In the genomic region with DNA sequence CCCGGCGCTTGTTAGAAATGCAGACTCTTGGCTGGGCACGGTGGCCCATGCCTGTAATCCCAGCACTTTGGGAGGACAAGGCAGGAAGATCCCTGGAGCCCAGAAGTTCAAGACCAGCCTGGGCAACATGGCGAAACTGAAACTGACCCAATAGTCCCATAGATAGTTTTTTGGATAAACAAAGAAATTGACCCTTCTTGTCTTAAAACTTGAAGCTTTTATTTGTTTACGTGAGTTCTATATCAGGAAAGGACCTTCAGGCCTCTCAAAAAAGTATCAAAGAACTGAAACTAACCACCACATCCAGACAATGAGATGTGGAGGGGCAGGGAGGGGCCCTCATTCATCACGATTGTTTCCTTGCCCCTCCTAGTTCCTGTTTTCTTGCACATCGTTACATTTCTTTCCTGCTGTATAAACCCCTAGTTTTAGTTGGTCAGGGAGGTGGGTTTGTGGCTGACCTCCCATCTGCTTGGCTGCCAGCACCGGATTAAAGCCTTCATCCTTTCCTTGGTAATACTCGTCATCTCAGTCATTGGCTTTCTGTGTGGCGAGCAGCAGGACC, we compare ENCODE assay signal across 8 cellular contexts. TPM values are rescaled to one million over a fixed set of nuclear protein-coding genes. Genes with fewer than 3 reads are reported as not detected.
A peak's percentile ranks its signal among the peaks of the same experiment; 100 is the strongest.
DNase-seq lines count a peak whose midpoint lies in the region; ATAC-seq and TF ChIP-seq lines count a peak whose summit lies in the region.

No MANE protein-coding gene starts in this region.

- no peaks in the 10 kb centered on the region for H3K36me3 Mint-ChIP-seq in naive B cell
- H3K36me3 Mint-ChIP-seq in GM23338 (ENCODE audit: low read depth) = no peaks in the 10 kb centered on the region

- H3K27ac ChIP-seq in SJSA1 (peak overlapping the region; percentile 69), ascending aorta (no peak overlapping the region), GM23338 (ENCODE audit: low read depth) (no peak overlapping the region)

- ATAC-seq in GM18868 (IDR thresholded peaks at IDR 0.05; ENCODE audit: unreplicated experiment) (peak; percentile 56), HG02973 (IDR thresholded peaks at IDR 0.05; ENCODE audit: unreplicated experiment) (peak; percentile 33), naive B cell (ENCODE audit: low read depth in 2 of 2) (peak; percentile 72 to 76), GM23338 (no peak), HG02623 (IDR thresholded peaks at IDR 0.05; ENCODE audit: unreplicated experiment) (no peak)

- H3K79me2 ChIP-seq in GM23338 (replicated peaks; ENCODE audit: insufficient read depth) = no peaks in the 10 kb centered on the region

- no peak overlapping the region for H2AFZ ChIP-seq in GM23338

- TF ChIP-seq CTCF in ascending aorta (IDR thresholded peaks at IDR 0.05) (no peak), GM23338 (conservative IDR thresholded peaks at IDR 0.05; ENCODE audit: low read depth in 2 of 2) (no peak)

- peaks cover 72% of the 10 kb centered on the region for H3K4me1 ChIP-seq in SJSA1 (replicated peaks)
- no peaks in the 10 kb centered on the region for H3K4me1 ChIP-seq in ascending aorta
- peaks cover 38% of the 10 kb centered on the region for H3K4me1 ChIP-seq in GM23338 (ENCODE audit: insufficient read depth)

- intact Hi-C loops in ascending aorta (cut with DNase I) = no loop called here

- no peak overlapping the region for H3K4me3 ChIP-seq in SJSA1
- no peak overlapping the region for H3K4me3 ChIP-seq in ascending aorta
- H3K4me3 ChIP-seq in GM23338 = no peak overlapping the region

- H3K4me1 Mint-ChIP-seq in naive B cell (peaks cover 52 to 91% (median 85%) of the 10 kb centered on the region in 3 donors), GM23338 (peaks cover 42% of the 10 kb centered on the region)

- H3K36me3 ChIP-seq in SJSA1 = no peaks in the 10 kb centered on the region
- H3K36me3 ChIP-seq in ascending aorta = no peaks in the 10 kb centered on the region
- H3K36me3 ChIP-seq in GM23338 (ENCODE audit: insufficient read depth) = no peaks in the 10 kb centered on the region; the same call in 1 of the 2 replicates

- peaks cover 32% of the 10 kb centered on the region for H3F3A ChIP-seq in GM23338 (replicated peaks; ENCODE audit: low read depth)

- H3K27me3 ChIP-seq in SJSA1 (replicated peaks) (no peaks in the 10 kb centered on the region), ascending aorta (no peaks in the 10 kb centered on the region), GM23338 (ENCODE audit: insufficient read depth) (no peaks in the 10 kb centered on the region)

- DNase-seq in SJSA1 (ENCODE audit: low read depth in 1 of 2, low spot score in 2 of 2) (peak in 1 of 2 experiments; percentile 85), naive B cell (peak; percentile 87), ascending aorta (ENCODE audit: low spot score in 2 of 2) (no peak), GM23338 (ENCODE audit: low spot score) (no peak), NK-92 (lab: John Stamatoyannopoulos, UW; ENCODE audit: unreplicated experiment) (no peak)

- H3K27me3 Mint-ChIP-seq in naive B cell (no peaks in the 10 kb centered on the region), GM23338 (ENCODE audit: insufficient read depth, low read depth, poor library complexity) (peaks cover 12% of the 10 kb centered on the region)

- no peaks in the 10 kb centered on the region; the same call in 1 of the 2 replicates for H3K9me2 ChIP-seq in GM23338 (ENCODE audit: insufficient read depth)

- H3K27ac Mint-ChIP-seq in naive B cell (peak overlapping the region; percentile 87 to 99 (median 99)), GM23338 (no peak overlapping the region)

- no peaks in the 10 kb centered on the region for H4K20me1 ChIP-seq in GM23338 (replicated peaks; ENCODE audit: insufficient read depth)

- no peak overlapping the region for H3K4me2 ChIP-seq in GM23338

- H3K4me3 Mint-ChIP-seq in naive B cell (peak overlapping the region; percentile 50 to 90 (median 78)), GM23338 (no peak overlapping the region)

- no peaks in the 10 kb centered on the region for H3K9me3 ChIP-seq in SJSA1 (replicated peaks)
- H3K9me3 ChIP-seq in ascending aorta = no peaks in the 10 kb centered on the region

- peaks cover 0 to 3% (median 0%) of the 10 kb centered on the region in 7 donors for H3K9me3 Mint-ChIP-seq in naive B cell
- no peaks in the 10 kb centered on the region for H3K9me3 Mint-ChIP-seq in GM23338

TF ChIP-seq in GM23338, 12 proteins besides CTCF, POLR2A, EP300 and RAD21 (continues in another document):
- TF ChIP-seq, protein P1, sequence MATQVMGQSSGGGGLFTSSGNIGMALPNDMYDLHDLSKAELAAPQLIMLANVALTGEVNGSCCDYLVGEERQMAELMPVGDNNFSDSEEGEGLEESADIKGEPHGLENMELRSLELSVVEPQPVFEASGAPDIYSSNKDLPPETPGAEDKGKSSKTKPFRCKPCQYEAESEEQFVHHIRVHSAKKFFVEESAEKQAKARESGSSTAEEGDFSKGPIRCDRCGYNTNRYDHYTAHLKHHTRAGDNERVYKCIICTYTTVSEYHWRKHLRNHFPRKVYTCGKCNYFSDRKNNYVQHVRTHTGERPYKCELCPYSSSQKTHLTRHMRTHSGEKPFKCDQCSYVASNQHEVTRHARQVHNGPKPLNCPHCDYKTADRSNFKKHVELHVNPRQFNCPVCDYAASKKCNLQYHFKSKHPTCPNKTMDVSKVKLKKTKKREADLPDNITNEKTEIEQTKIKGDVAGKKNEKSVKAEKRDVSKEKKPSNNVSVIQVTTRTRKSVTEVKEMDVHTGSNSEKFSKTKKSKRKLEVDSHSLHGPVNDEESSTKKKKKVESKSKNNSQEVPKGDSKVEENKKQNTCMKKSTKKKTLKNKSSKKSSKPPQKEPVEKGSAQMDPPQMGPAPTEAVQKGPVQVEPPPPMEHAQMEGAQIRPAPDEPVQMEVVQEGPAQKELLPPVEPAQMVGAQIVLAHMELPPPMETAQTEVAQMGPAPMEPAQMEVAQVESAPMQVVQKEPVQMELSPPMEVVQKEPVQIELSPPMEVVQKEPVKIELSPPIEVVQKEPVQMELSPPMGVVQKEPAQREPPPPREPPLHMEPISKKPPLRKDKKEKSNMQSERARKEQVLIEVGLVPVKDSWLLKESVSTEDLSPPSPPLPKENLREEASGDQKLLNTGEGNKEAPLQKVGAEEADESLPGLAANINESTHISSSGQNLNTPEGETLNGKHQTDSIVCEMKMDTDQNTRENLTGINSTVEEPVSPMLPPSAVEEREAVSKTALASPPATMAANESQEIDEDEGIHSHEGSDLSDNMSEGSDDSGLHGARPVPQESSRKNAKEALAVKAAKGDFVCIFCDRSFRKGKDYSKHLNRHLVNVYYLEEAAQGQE (IDR thresholded peaks at IDR 0.05; ENCODE audit: unreplicated experiment) = no peak
- no peak for TF ChIP-seq NANOG (IDR thresholded peaks at IDR 0.05; ENCODE audit: borderline replicate concordance)
- TF ChIP-seq POLR2AphosphoS5 (IDR thresholded peaks at IDR 0.05; ENCODE audit: low read depth) = no peak
- no peak for TF ChIP-seq ZNF331 (CRISPR knock-in tag; IDR thresholded peaks at IDR 0.05; ENCODE audit: low read depth)
- no peak for TF ChIP-seq EZH2phosphoT487 (IDR thresholded peaks at IDR 0.05; ENCODE audit: unreplicated experiment)
- TF ChIP-seq STAT1 (IDR thresholded peaks at IDR 0.05; ENCODE audit: unreplicated experiment) = no peak
- TF ChIP-seq, protein P2, sequence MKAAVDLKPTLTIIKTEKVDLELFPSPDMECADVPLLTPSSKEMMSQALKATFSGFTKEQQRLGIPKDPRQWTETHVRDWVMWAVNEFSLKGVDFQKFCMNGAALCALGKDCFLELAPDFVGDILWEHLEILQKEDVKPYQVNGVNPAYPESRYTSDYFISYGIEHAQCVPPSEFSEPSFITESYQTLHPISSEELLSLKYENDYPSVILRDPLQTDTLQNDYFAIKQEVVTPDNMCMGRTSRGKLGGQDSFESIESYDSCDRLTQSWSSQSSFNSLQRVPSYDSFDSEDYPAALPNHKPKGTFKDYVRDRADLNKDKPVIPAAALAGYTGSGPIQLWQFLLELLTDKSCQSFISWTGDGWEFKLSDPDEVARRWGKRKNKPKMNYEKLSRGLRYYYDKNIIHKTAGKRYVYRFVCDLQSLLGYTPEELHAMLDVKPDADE (IDR thresholded peaks at IDR 0.05) = no peak
- TF ChIP-seq EZH2 (IDR thresholded peaks at IDR 0.05; ENCODE audit: low read depth, unreplicated experiment) = no peak

RNA-seq across cellular contexts. Expression of gene PRM1, which starts 29.9 kb away (rescaled TPM):
- not detected in 2 replicates for total RNA-seq in SJSA1 (2014; rRNA removed; shearing (Covaris generic))
- not detected for polyA plus RNA-seq in naive B cell (ENCODE audit: low read depth in 6 of 6)
- total RNA-seq in ascending aorta = not detected
- not detected in 2 replicates for total RNA-seq in GM23338 (2014; rRNA removed; shearing (Covaris generic))
- polyA plus RNA-seq in GM23338 (2016; fragmentation: Nextera tagmentation; extraction: Ambion mirVana) = 1.2 and 2.1 TPM in 2 replicates

RNA-seq across cellular contexts. Expression of gene RMI2, which starts 34.2 kb away (rescaled TPM):
- 29.1 and 36.8 TPM in 2 replicates for total RNA-seq in SJSA1 (2014; rRNA removed; shearing (Covaris generic))
- polyA plus RNA-seq in naive B cell (ENCODE audit: low read depth in 6 of 6) = 10 to 100 TPM; 18.1 to 38.3 (median 30.0) TPM
- total RNA-seq in ascending aorta = not detected
- total RNA-seq in GM23338 (2014; rRNA removed; shearing (Covaris generic)) = 98.2 and 120 TPM in 2 replicates
- polyA plus RNA-seq in GM23338 (2016; fragmentation: Nextera tagmentation; extraction: Ambion mirVana) = 103 and 108 TPM in 2 replicates

RNA-seq across cellular contexts. Expression of gene PRM2, which starts 34.8 kb away (rescaled TPM):
- not detected in 2 replicates for total RNA-seq in SJSA1 (2014; rRNA removed; shearing (Covaris generic))
- not detected for polyA plus RNA-seq in naive B cell (ENCODE audit: low read depth in 6 of 6)
- not detected for total RNA-seq in ascending aorta
- not detected in 2 replicates for total RNA-seq in GM23338 (2014; rRNA removed; shearing (Covaris generic))
- not detected in 2 replicates for polyA plus RNA-seq in GM23338 (2016; fragmentation: Nextera tagmentation; extraction: Ambion mirVana)

RNA-seq across cellular contexts. Expression of gene PRM3, which starts 37.6 kb away (rescaled TPM):
- total RNA-seq in SJSA1 (2014; rRNA removed; shearing (Covaris generic)) = not detected in 2 replicates
- polyA plus RNA-seq in naive B cell (ENCODE audit: low read depth in 6 of 6) (not detected), GM23338 (2016; fragmentation: Nextera tagmentation; extraction: Ambion mirVana) (not detected in 2 replicates)
- total RNA-seq in ascending aorta = not detected
- not detected in 2 replicates for total RNA-seq in GM23338 (2014; rRNA removed; shearing (Covaris generic))

RNA-seq across cellular contexts. Expression of gene TNP2, which starts 42.0 kb away (rescaled TPM):
- 0.31 TPM in 1 of 2 replicates, not detected in the other for total RNA-seq in SJSA1 (2014; rRNA removed; shearing (Covaris generic))
- polyA plus RNA-seq in naive B cell (ENCODE audit: low read depth in 6 of 6) (not detected), GM23338 (2016; fragmentation: Nextera tagmentation; extraction: Ambion mirVana) (not detected in 2 replicates)
- not detected for total RNA-seq in ascending aorta
- not detected in 2 replicates for total RNA-seq in GM23338 (2014; rRNA removed; shearing (Covaris generic))

Comparison
In these comparisons a context has a peak if more than half of its experiments do, and no peak if none do; other contexts are left out.
1. ATAC-seq: peak in GM18868 (single experiment), HG02973 (single experiment) and naive B cell (2 of 2); none in GM23338 (single experiment) and HG02623 (single experiment).
2. RNA of gene RMI2, which starts 34.2 kb away (total RNA-seq): 98.2 to 120 TPM in GM23338 and 29.1 to 36.8 TPM in SJSA1; not detected in ascending aorta (single experiment); every median in the first group is over 10 times any median in the second.